Comparison of ENCODE assay signal across 10 cellular contexts in the genomic region with DNA sequence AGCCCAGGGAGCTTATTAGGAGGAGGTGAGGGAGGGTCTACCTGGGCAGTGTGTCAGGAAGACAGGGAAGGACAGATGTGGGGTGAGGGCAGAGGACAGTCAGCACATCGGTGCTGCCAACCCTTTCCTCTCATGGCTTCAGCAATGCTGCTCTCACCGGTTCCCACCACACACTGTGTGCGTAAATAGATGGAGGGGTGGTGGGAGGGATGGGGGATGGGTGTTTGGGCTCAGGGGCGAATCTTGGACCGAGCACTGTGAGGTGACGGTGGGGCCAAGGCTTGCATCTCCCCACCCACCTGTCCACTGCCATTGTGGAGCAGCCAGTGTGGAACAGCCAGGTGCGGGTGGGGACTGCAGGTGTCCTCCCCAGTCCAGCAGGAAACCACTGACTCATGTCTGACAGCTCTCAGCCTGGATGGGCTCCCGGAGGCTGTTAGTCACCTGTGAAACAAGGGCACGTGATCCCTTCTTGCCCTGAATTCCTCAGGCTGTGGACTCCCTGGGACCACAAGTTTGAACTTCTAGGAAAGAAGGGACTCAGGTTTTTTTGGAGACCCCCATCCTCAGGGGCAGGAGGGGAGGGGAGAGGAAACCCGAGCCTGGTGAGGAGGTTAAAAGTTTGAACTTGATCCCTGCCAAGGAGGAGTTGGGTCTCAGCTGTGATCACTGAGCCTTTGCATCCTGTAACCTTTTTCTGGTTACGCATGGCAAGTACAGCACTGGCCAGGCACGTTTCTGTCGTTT. TPM values are rescaled to one million over a fixed set of nuclear protein-coding genes. Genes with fewer than 3 reads are reported as not detected.
DNase-seq lines count a peak whose midpoint lies in the region; ATAC-seq and TF ChIP-seq lines count a peak whose summit lies in the region.
"Had no signal": no experiment of that assay in that cellular context is flagged by ENCODE, and none has a peak within 500 bp of the region (broad histone marks: within the 10 kb centered on the region; RNA-seq: fewer than 3 reads in every experiment).

No MANE protein-coding gene starts in this region.

- in situ Hi-C loops in HAP-1 (cut with MboI; ENCODE audit: low sequenced_read_pairs): no loop called here

- peak; percentile 64 for DNase-seq in GM12865 (ENCODE audit: low read depth)
- peak; percentile 41 for DNase-seq in NAMALWA (ENCODE audit: low spot score)
- peak; percentile 51 for DNase-seq in dermis blood vessel endothelial cell
- DNase-seq in progenitor cell of endocrine pancreas (ENCODE audit: low spot score, unreplicated experiment): no peak
- no peak for DNase-seq in SHP77 treated with DMSO at 0.1 percent for 48 hours (lab: John Stamatoyannopoulos, UW)
- DNase-seq in HAP-1 (ENCODE audit: low spot score in 2 of 2): no peak
- DNase-seq: activated naive CD8-positive, alpha-beta T cell treated with anti-CD3 and anti-CD28 coated beads, Interleukin-2, amount 10 ng/mL, durations not matched to agents 7 days and 5 days; left cardiac atrium had no signal

- H3K4me3 Mint-ChIP-seq in progenitor cell of endocrine pancreas (ENCODE audit: low read depth): no peak overlapping the region
- H3K4me3 Mint-ChIP-seq: activated naive CD8-positive, alpha-beta T cell treated with anti-CD3 and anti-CD28 coated beads, Interleukin-2, amount 10 ng/mL, durations not matched to agents 7 days and 5 days had no signal

- H3K4me3 ChIP-seq in GM12865 (ENCODE audit: low read depth, low read length) (peak overlapping the region; percentile 22), HAP-1 (no peak overlapping the region)

- H3K36me3 Mint-ChIP-seq in progenitor cell of endocrine pancreas (ENCODE audit: insufficient read depth): no peaks in the 10 kb centered on the region
- H3K36me3 Mint-ChIP-seq: activated naive CD8-positive, alpha-beta T cell treated with anti-CD3 and anti-CD28 coated beads, Interleukin-2, amount 10 ng/mL, durations not matched to agents 7 days and 5 days had no signal

- H3K27me3 ChIP-seq in HAP-1 (ENCODE audit: low read depth): no peaks in the 10 kb centered on the region

- peak overlapping the region; percentile 24 for H3K27ac Mint-ChIP-seq in progenitor cell of endocrine pancreas
- H3K27ac Mint-ChIP-seq: activated naive CD8-positive, alpha-beta T cell treated with anti-CD3 and anti-CD28 coated beads, Interleukin-2, amount 10 ng/mL, durations not matched to agents 7 days and 5 days had no signal

- H3K36me3 ChIP-seq in HAP-1 (replicated peaks): no peaks in the 10 kb centered on the region

- H3K27me3 Mint-ChIP-seq in progenitor cell of endocrine pancreas: no peaks in the 10 kb centered on the region

- H3K4me1 ChIP-seq in HAP-1: 0 out of 2 replicates have a peak, but pooled peaks cover 2% of the 10 kb centered on the region

- ATAC-seq in GM18858 (IDR thresholded peaks at IDR 0.05; ENCODE audit: unreplicated experiment): no peak
- no peak for ATAC-seq in HG02642 (IDR thresholded peaks at IDR 0.05; ENCODE audit: poor library complexity, unreplicated experiment)

- peaks cover 5% of the 10 kb centered on the region; the same call in 1 of the 2 replicates for H3K9me3 ChIP-seq in HAP-1

- no peak for TF ChIP-seq CTCF in GM12865 (IDR thresholded peaks at IDR 0.05; ENCODE audit: insufficient read depth, low read depth, low read length, missing control alignments)
- no peak for TF ChIP-seq CTCF in progenitor cell of endocrine pancreas (IDR thresholded peaks at IDR 0.05; ENCODE audit: unreplicated experiment)

- H3K9me3 Mint-ChIP-seq in progenitor cell of endocrine pancreas (ENCODE audit: low read depth): peaks cover 3% of the 10 kb centered on the region
- H3K9me3 Mint-ChIP-seq: activated naive CD8-positive, alpha-beta T cell treated with anti-CD3 and anti-CD28 coated beads, Interleukin-2, amount 10 ng/mL, durations not matched to agents 7 days and 5 days had no signal

- H3K4me1 Mint-ChIP-seq in progenitor cell of endocrine pancreas (ENCODE audit: low read depth): peaks cover 14% of the 10 kb centered on the region
- H3K4me1 Mint-ChIP-seq: activated naive CD8-positive, alpha-beta T cell treated with anti-CD3 and anti-CD28 coated beads, Interleukin-2, amount 10 ng/mL, durations not matched to agents 7 days and 5 days had no signal

RNA-seq across cellular contexts. Expression of a gene that starts 42.7 kb away (rescaled TPM):
- total RNA-seq in dermis blood vessel endothelial cell: 0.14 and 0.17 TPM in 2 replicates
- total RNA-seq in progenitor cell of endocrine pancreas: 1.7 and 2.8 TPM in 2 replicates

RNA-seq across cellular contexts. Expression of a gene that starts 48.1 kb away (rescaled TPM):
- total RNA-seq in dermis blood vessel endothelial cell (20.2 and 26.5 TPM in 2 replicates), progenitor cell of endocrine pancreas (58.6 and 60.3 TPM in 2 replicates)

Comparison
In these comparisons a context has a peak if more than half of its experiments do, and no peak if none do; other contexts are left out.
1. DNase-seq: peak in GM12865 (single experiment), NAMALWA (single experiment) and dermis blood vessel endothelial cell (single experiment); none in progenitor cell of endocrine pancreas (single experiment), SHP77 treated with DMSO at 0.1 percent for 48 hours (single experiment) and HAP-1 (0 of 2).